In genomic region chr10:3801558-3802192, GRCh38 we compare ENCODE assay signal across 1 cellular context.
TF ChIP-seq lines count a peak whose summit lies in the region.

No MANE protein-coding gene starts in this region.

TF ChIP-seq in IMR-90, 13 proteins besides CTCF, POLR2A, EP300 and RAD21:
- TF ChIP-seq BHLHE40 (IDR thresholded peaks at IDR 0.05; ENCODE audit: low read depth, low read length) (no peak), USF2 (IDR thresholded peaks at IDR 0.05; ENCODE audit: low read depth, low read length) (no peak), MAFK (IDR thresholded peaks at IDR 0.05; ENCODE audit: low read depth, low read length) (peak; percentile 36; the same call in 1 of the 2 replicates)
